Comparison of ENCODE assay signal across 24 cellular contexts in the genomic region with DNA sequence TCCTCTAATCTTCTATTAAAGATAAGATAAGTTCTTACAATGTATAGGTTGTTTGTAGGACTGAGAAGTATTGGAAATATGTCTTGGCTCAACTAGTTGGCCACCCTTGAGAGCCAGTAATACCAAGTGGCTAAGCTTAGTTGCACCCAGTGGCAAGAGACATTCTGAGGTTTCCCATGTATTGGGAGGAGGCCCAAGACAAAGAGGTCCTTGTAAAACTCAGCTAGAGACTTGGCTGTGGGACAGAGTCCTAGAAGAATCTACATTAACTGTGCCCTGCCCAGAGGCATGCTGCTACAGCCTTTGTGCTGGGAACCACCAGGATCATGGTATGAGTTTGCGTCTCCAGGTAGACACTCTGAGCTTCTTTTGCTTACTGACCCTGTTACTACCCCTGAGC. TPM values are rescaled to one million over a fixed set of nuclear protein-coding genes. Genes with fewer than 3 reads are reported as not detected.
A peak's percentile ranks its signal among the peaks of the same experiment; 100 is the strongest.
DNase-seq lines count a peak whose midpoint lies in the region; ATAC-seq, FAIRE-seq and TF ChIP-seq lines count a peak whose summit lies in the region.
"Had no signal": no experiment of that assay in that cellular context is flagged by ENCODE, and none has a peak within 500 bp of the region (broad histone marks: within the 10 kb centered on the region; RNA-seq: fewer than 3 reads in every experiment).

No MANE protein-coding gene starts in this region.

- no peak overlapping the region for H4K8ac ChIP-seq in IMR-90 (ENCODE audit: low read depth in 2 of 2, low read length in 2 of 2)

- intact Hi-C loops in IMR-90 (cut with micrococcal nuclease) (no loop called here), colonic mucosa (cut with DNase I) (no loop called here)

- H3K36me3 ChIP-seq in IMR-90 (ENCODE audit: control insufficient read depth, insufficient read depth, low read length) (peaks cover 8% of the 10 kb centered on the region), colonic mucosa (no peaks in the 10 kb centered on the region), small intestine (ENCODE audit: control insufficient read depth in 2 of 2, insufficient read depth in 2 of 2, low read length in 2 of 2) (no peaks in the 10 kb centered on the region)
- H3K36me3 ChIP-seq: esophagus muscularis mucosa, left ventricle myocardium inferior had no signal

- peak overlapping the region; percentile 44; the same call in 1 of the 2 replicates for H3K14ac ChIP-seq in IMR-90 (replicated peaks; ENCODE audit: low read depth, low read length)

- DNase-seq in IMR-90: no peak
- peak; percentile 57 for DNase-seq in colonic mucosa
- peak; percentile 57 for DNase-seq in midbrain (lab: John Stamatoyannopoulos, UW)
- peak; percentile 36 for DNase-seq in small intestine
- no peak for DNase-seq in ecto neural progenitor cell (ENCODE audit: low spot score)
- DNase-seq in foreskin fibroblast: no peak
- DNase-seq in activated naive CD4-positive, alpha-beta T cell treated with Interleukin-2 at 50 U/mL for 16 hours: no peak
- DNase-seq: activated CD4-positive, CD25-positive, alpha-beta regulatory T cell; activated CD8-positive, alpha-beta T cell treated with anti-CD3 and anti-CD28 coated beads, Interleukin-2, amount 10 ng/mL, durations not matched to agents 7 days and 5 days; activated naive CD4-positive, alpha-beta T cell treated with anti-CD3 and anti-CD28 coated beads for 36 hours; activated T-cell treated with anti-CD3 and anti-CD28 coated beads, Interleukin-2, amount 50 U/mL, for 1 hour; CD8-positive, alpha-beta memory T cell; effector CD8-positive, alpha-beta T cell; Karpas-422; left ventricle myocardium inferior; naive B cell; NCI-H1092 treated with DMSO at 0.1 percent for 48 hours; NCI-H510A; NK-92 treated with Interleukin-12 subunit alpha and Interleukin-12 subunit beta, amount 100 ng/mL, for 24 hours; stimulated activated CD4-positive, alpha-beta T cell treated with anti-CD3 and anti-CD28 coated beads, Interleukin-1b, Interleukin-23, amount 100 ng/mL, for 48 hours; T-helper 9 cell had no signal

- no peak for TF ChIP-seq POLR2A in IMR-90 (IDR thresholded peaks at IDR 0.05; ENCODE audit: low read depth, low read length)

- WGBS in IMR-90 (ENCODE audit: extremely low coverage in 2 of 2, insufficient read length in 1 of 2), 2 experiments: no CpG with 5 or more reads among the region's 1 CpG
- WGBS in small intestine, 3 donors: 46 to 72% (median 64%) methylated on average over 1 of the region's 1 CpG

- H2BK15ac ChIP-seq in IMR-90 (ENCODE audit: low read depth, low read length): no peak overlapping the region

- CTCF ChIA-PET in IMR-90 (lab: Yijun Ruan, JAX): no interaction called here

- POLR2A ChIA-PET in IMR-90 (lab: Charles Lee; ENCODE audit: unreplicated experiment): no interaction called here

- H3K27me3 ChIP-seq in IMR-90 (ENCODE audit: control insufficient read depth, insufficient read depth, low read length) (no peaks in the 10 kb centered on the region), colonic mucosa (no peaks in the 10 kb centered on the region), small intestine (ENCODE audit: control insufficient read depth in 2 of 2, insufficient read depth in 2 of 2, low read length in 2 of 2) (no peaks in the 10 kb centered on the region)
- H3K27me3 ChIP-seq: esophagus muscularis mucosa had no signal

- no peak overlapping the region for H3K4me2 ChIP-seq in IMR-90 (ENCODE audit: low read depth, low read length)

- TF ChIP-seq CTCF in IMR-90 (conservative IDR thresholded peaks at IDR 0.05; ENCODE audit: low read depth, low read length): no peak
- no peak for TF ChIP-seq CTCF in colonic mucosa (IDR thresholded peaks at IDR 0.05)
- no peak for TF ChIP-seq CTCF in foreskin fibroblast (IDR thresholded peaks at IDR 0.05; ENCODE audit: low read depth, low read length)

- H3K56ac ChIP-seq in IMR-90 (ENCODE audit: extremely low read depth, insufficient read depth, low read length): no peak overlapping the region

- dilution Hi-C loops in IMR-90 (cut with HindIII; ENCODE audit: low sequenced_read_pairs, unreplicated experiment): no loop called here

- no peak overlapping the region for H2AFZ ChIP-seq in IMR-90 (replicated peaks; ENCODE audit: low read length, poor library complexity)

- H3K9ac ChIP-seq in IMR-90 (ENCODE audit: low read depth, low read length) (no peak overlapping the region), colonic mucosa (ENCODE audit: low read depth in 2 of 2, low read length in 2 of 2) (peak overlapping the region in 1 of 2 donors; percentile 46)

- H3K4me3 ChIP-seq in IMR-90 (ENCODE audit: insufficient read depth, low read depth, low read length): no peak overlapping the region
- H3K4me3 ChIP-seq in colonic mucosa: no peak overlapping the region
- no peak overlapping the region for H3K4me3 ChIP-seq in small intestine (ENCODE audit: low read depth in 1 of 2, low read length in 2 of 2)
- no peak overlapping the region for H3K4me3 ChIP-seq in foreskin fibroblast (ENCODE audit: low read depth in 1 of 2, low read length in 2 of 2)
- H3K4me3 ChIP-seq: esophagus muscularis mucosa, left ventricle myocardium inferior had no signal

- peak overlapping the region; percentile 74; the same call in 1 of the 2 replicates for H4K5ac ChIP-seq in IMR-90 (ENCODE audit: low read depth, low read length)

- H3K27ac ChIP-seq in IMR-90 (ENCODE audit: insufficient read depth, low read length) (no peak overlapping the region), colonic mucosa (no peak overlapping the region), small intestine (ENCODE audit: low read depth in 1 of 2, low read length in 1 of 2) (no peak overlapping the region)
- H3K27ac ChIP-seq: esophagus muscularis mucosa, left ventricle myocardium inferior had no signal

- H3K4me1 ChIP-seq in IMR-90 (ENCODE audit: control insufficient read depth, insufficient read depth, low read length): peaks cover 11% of the 10 kb centered on the region
- H3K4me1 ChIP-seq in colonic mucosa: no peaks in the 10 kb centered on the region
- H3K4me1 ChIP-seq in small intestine (ENCODE audit: control insufficient read depth in 2 of 2, insufficient read depth in 1 of 2, low read depth in 1 of 2, low read length in 1 of 2): peaks cover 0 to 4% of the 10 kb centered on the region in 2 donors
- H3K4me1 ChIP-seq: esophagus muscularis mucosa had no signal

- no peak for ATAC-seq in IMR-90 (ENCODE audit: low read depth)
- ATAC-seq: activated CD8-positive, alpha-beta T cell treated with anti-CD3 and anti-CD28 coated beads, Interleukin-2, amount 10 ng/mL, durations not matched to agents 7 days and 5 days; stimulated activated memory B cell treated with anti-CD40 and anti-IgM and Interleukin-4, amounts not matched to agents 10 μg/mL and 1 μg/mL and 100 μg/mL, for 72 hours had no signal

- H2AK9ac ChIP-seq in IMR-90 (replicated peaks; ENCODE audit: low read depth, low read length, poor library complexity): no peak overlapping the region

- peak overlapping the region; percentile 5 for H2AK5ac ChIP-seq in IMR-90 (ENCODE audit: low read depth, low read length)

- H3K9me3 ChIP-seq in IMR-90 (ENCODE audit: control insufficient read depth, insufficient read depth, low read length): no peaks in the 10 kb centered on the region
- no peaks in the 10 kb centered on the region for H3K9me3 ChIP-seq in colonic mucosa
- no peaks in the 10 kb centered on the region for H3K9me3 ChIP-seq in small intestine (ENCODE audit: control insufficient read depth, low read depth)
- H3K9me3 ChIP-seq: esophagus muscularis mucosa, left ventricle myocardium inferior had no signal

- peak overlapping the region; percentile 12; the same call in 1 of the 2 replicates for H3K18ac ChIP-seq in IMR-90 (ENCODE audit: low read depth, low read length)

- peaks cover 34% of the 10 kb centered on the region for H3K9me1 ChIP-seq in IMR-90 (ENCODE audit: insufficient read depth, low read length)

- no peak overlapping the region for H2BK5ac ChIP-seq in IMR-90 (ENCODE audit: low read depth, low read length, poor library complexity, severe bottlenecking)

- BruUV-seq in IMR-90 (replicated peaks; lab: Mats Ljungman, UMichigan): no TSS peak

- H3K4ac ChIP-seq in IMR-90 (ENCODE audit: low read depth, low read length): 0 out of 2 replicates have a peak overlapping the region, but pooled peaks have one; percentile 5

- peaks cover 4% of the 10 kb centered on the region; the same call in 1 of the 2 replicates for H4K20me1 ChIP-seq in IMR-90 (ENCODE audit: insufficient read depth, low read length)

- H3K79me1 ChIP-seq in IMR-90 (ENCODE audit: low read depth in 1 of 2, low read length in 2 of 2): peaks cover 32 to 66% of the 10 kb centered on the region in 2 experiments

- no peak for TF ChIP-seq RAD21 in IMR-90 (IDR thresholded peaks at IDR 0.05; ENCODE audit: low read length)

- H2BK20ac ChIP-seq in IMR-90 (ENCODE audit: low read depth, low read length): no peak overlapping the region

- H3K23ac ChIP-seq in IMR-90 (ENCODE audit: low read depth, low read length): 0 out of 2 replicates have a peak overlapping the region, but pooled peaks have one; percentile 2

- no peak overlapping the region; the same call in 1 of the 2 replicates for H4K91ac ChIP-seq in IMR-90 (ENCODE audit: insufficient read depth, low read depth, low read length)

- in situ Hi-C loops in IMR-90 (cut with MboI; ENCODE audit: low sequenced_read_pairs): no loop called here

- H2BK120ac ChIP-seq in IMR-90 (ENCODE audit: low read depth, low read length): no peak overlapping the region

- no peak for FAIRE-seq in small intestine (lab: Jason Lieb, UNC)
- FAIRE-seq: HTR-8/SVneo had no signal

TF ChIP-seq in IMR-90, 13 proteins besides CTCF, POLR2A, EP300 and RAD21 (continues in another document):
- TF ChIP-seq, protein P1, sequence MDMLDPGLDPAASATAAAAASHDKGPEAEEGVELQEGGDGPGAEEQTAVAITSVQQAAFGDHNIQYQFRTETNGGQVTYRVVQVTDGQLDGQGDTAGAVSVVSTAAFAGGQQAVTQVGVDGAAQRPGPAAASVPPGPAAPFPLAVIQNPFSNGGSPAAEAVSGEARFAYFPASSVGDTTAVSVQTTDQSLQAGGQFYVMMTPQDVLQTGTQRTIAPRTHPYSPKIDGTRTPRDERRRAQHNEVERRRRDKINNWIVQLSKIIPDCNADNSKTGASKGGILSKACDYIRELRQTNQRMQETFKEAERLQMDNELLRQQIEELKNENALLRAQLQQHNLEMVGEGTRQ (IDR thresholded peaks at IDR 0.05; ENCODE audit: low read depth, low read length): no peak
- no peak for TF ChIP-seq RCOR1 (IDR thresholded peaks at IDR 0.05; ENCODE audit: insufficient replicate concordance, low read length)
- no peak for TF ChIP-seq MAZ (IDR thresholded peaks at IDR 0.05; ENCODE audit: borderline replicate concordance, low read depth, low read length)
- TF ChIP-seq FOS (IDR thresholded peaks at IDR 0.05; ENCODE audit: low read depth, low read length): no peak
- no peak for TF ChIP-seq RFX5 (IDR thresholded peaks at IDR 0.05; ENCODE audit: low read depth, low read length)

RNA-seq across cellular contexts. Expression of a gene that starts 41.9 kb away (rescaled TPM):
- 16.8 and 23.9 TPM in 2 replicates for total RNA-seq in IMR-90 (2012; rRNA removed)
- 4.6 and 5.6 TPM in 2 replicates for polyA plus RNA-seq in IMR-90 (2012; rRNA removed)
- polyA plus RNA-seq in IMR-90 (2012; cell fraction: cytosol; rRNA removed): 1.3 and 1.7 TPM in 2 replicates
- 1.8 and 7.8 TPM in 2 replicates for polyA plus RNA-seq in IMR-90 (2012; cell fraction: nucleus; rRNA removed; ENCODE audit: low replicate concordance)
- 100 to 1,000 TPM in 1 of 2 donors, 10 to 100 TPM in 1; 99.0 to 124 TPM for total RNA-seq in colonic mucosa
- polyA plus RNA-seq in small intestine: 10 to 100 TPM; 14.0 to 17.4 (median 15.7) TPM
- total RNA-seq: activated naive CD4-positive, alpha-beta T cell treated with anti-CD3 and anti-CD28 coated beads for 36 hours had no signal

Comparison
In these comparisons a context has a peak if more than half of its experiments do, and no peak if none do; other contexts are left out.
1. DNase-seq: peak in colonic mucosa (single experiment), midbrain (single experiment) and small intestine (single experiment); none in IMR-90 (single experiment), ecto neural progenitor cell (single experiment), foreskin fibroblast (0 of 2) and activated naive CD4-positive, alpha-beta T cell treated with Interleukin-2 at 50 U/mL for 16 hours (single experiment).